Comparison of ENCODE assay signal across 8 cellular contexts in the genomic region with DNA sequence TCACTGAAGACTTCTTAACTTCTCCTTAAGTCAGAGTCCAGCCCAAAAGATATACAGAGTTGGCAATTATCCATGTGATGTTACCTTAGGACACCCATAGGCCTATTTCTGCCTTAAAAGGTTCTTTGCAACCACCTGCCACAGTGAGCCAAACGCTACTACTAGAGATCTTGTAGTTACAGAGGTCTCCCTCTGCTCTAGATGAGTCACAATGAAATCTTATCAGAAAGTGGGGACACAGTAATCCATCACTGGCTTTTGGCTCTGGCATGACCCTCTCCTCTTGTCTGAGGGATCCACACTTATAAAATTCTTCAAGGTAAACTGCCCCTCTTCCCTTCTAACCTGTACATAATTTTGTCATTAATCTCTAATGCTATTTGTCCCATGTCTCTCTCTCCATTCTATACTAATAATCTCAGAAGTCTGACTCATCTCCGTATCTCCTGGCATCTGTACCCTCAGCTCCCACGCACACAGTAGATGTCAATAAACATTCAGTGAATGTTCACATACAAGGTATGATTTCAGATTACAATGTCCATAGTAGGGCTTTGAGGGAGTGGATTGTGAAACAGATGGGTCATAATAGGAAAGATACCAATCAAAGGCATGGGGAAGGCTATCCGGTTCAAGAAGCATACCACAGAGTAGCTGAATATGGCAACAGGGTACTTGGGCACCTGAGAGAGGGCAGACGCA.
DNase-seq lines count a peak whose midpoint lies in the region; ATAC-seq, FAIRE-seq and TF ChIP-seq lines count a peak whose summit lies in the region.

No MANE protein-coding gene starts in this region.

- no peaks in the 10 kb centered on the region for H4K20me1 ChIP-seq in endothelial cell of umbilical vein (replicated peaks; ENCODE audit: control insufficient read depth, extremely low read depth, insufficient read depth, low read length)

- H3K27ac ChIP-seq in KOPT-K1 (ENCODE audit: low read depth, low read length, poor library complexity, severe bottlenecking): peak overlapping the region; percentile 60
- H3K27ac ChIP-seq in endothelial cell of umbilical vein (ENCODE audit: insufficient read depth, low read depth, low read length): no peak overlapping the region
- no peak overlapping the region for H3K27ac ChIP-seq in spleen

- CTCF ChIA-PET in endothelial cell of umbilical vein (lab: Charles Lee): interaction anchor here (1.2 kb wide), 1 partner anchor 41 kb away, joined by 3 read pairs; no protein-coding TSS in a partner anchor

- intact Hi-C loops in endothelial cell of umbilical vein (cut with micrococcal nuclease) (no loop called here), spleen (cut with DNase I; ENCODE audit: low total_unique reads) (no loop called here)

- no peaks in the 10 kb centered on the region for H3K9me3 ChIP-seq in KOPT-K1 (ENCODE audit: insufficient read depth, low read length, poor library complexity, severe bottlenecking)
- H3K9me3 ChIP-seq in endothelial cell of umbilical vein (replicated peaks; ENCODE audit: control insufficient read depth, insufficient read depth, low read length): no peaks in the 10 kb centered on the region
- H3K9me3 ChIP-seq in spleen: no peaks in the 10 kb centered on the region

- ATAC-seq in GM21529 (IDR thresholded peaks at IDR 0.05; ENCODE audit: unreplicated experiment): peak; percentile 17

- WGBS in spleen, 5 donors: 74 to 83% (median 80%) methylated on average over 5 of the region's 5 CpGs

- no peak for TF ChIP-seq POLR2A in endothelial cell of umbilical vein (IDR thresholded peaks at IDR 0.05; ENCODE audit: low read depth, low read length)
- TF ChIP-seq POLR2A in spleen (IDR thresholded peaks at IDR 0.05): no peak

- H3K4me3 ChIP-seq in endothelial cell of umbilical vein (replicated peaks in 1 of 3; ENCODE audit: insufficient read depth in 1 of 3, low read depth in 1 of 3, low read length in 3 of 3) (no peak overlapping the region), spleen (no peak overlapping the region)

- H3K27me3 ChIP-seq in endothelial cell of umbilical vein (ENCODE audit: control insufficient read depth in 2 of 2, insufficient read depth in 2 of 2, low read length in 2 of 2) (no peaks in the 10 kb centered on the region), spleen (replicated peaks in 1 of 7) (no peaks in the 10 kb centered on the region)

- BruUV-seq in endothelial cell of umbilical vein (replicated peaks; lab: Mats Ljungman, UMichigan): no TSS peak

- dilution Hi-C loops in endothelial cell of umbilical vein (cut with MboI; ENCODE audit: extremely low pct_ligation_motif_present, low sequenced_read_pairs): no loop called here

- no peaks in the 10 kb centered on the region for H3K36me3 ChIP-seq in KOPT-K1 (ENCODE audit: insufficient read depth, low read length)
- no peaks in the 10 kb centered on the region for H3K36me3 ChIP-seq in endothelial cell of umbilical vein (ENCODE audit: control insufficient read depth in 2 of 2, extremely low read depth in 1 of 2, insufficient read depth in 2 of 2, low read length in 2 of 2)
- peaks cover 0 to 4% (median 0%) of the 10 kb centered on the region in 6 donors for H3K36me3 ChIP-seq in spleen

- H3K4me1 ChIP-seq in endothelial cell of umbilical vein (ENCODE audit: control insufficient read depth, extremely low read depth, insufficient read depth, low read length): no peaks in the 10 kb centered on the region
- peaks cover 4 to 46% (median 34%) of the 10 kb centered on the region in 6 donors for H3K4me1 ChIP-seq in spleen

- H3K4me2 ChIP-seq in endothelial cell of umbilical vein (ENCODE audit: insufficient read depth, low read length): no peak overlapping the region

- DNase-seq in Daoy (ENCODE audit: low read depth): peak; percentile 46
- peak; percentile 3 for DNase-seq in endothelial cell of umbilical vein (ENCODE audit: low read depth, low spot score)
- no peak for DNase-seq in DMS79 treated with DMSO at 0.1 percent for 48 hours (lab: John Stamatoyannopoulos, UW)
- no peak for DNase-seq in NOMO-1 (lab: John Stamatoyannopoulos, UW; ENCODE audit: unreplicated experiment in 2 of 2)
- no peak for DNase-seq in SK-N-DZ (ENCODE audit: low spot score)
- DNase-seq in spleen: no peak

- POLR2A ChIA-PET in endothelial cell of umbilical vein (lab: Charles Lee): no interaction called here

- no peak overlapping the region for H3K9ac ChIP-seq in endothelial cell of umbilical vein (replicated peaks; ENCODE audit: extremely low read depth, insufficient read depth, low read length)

- TF ChIP-seq CTCF in endothelial cell of umbilical vein (IDR thresholded peaks at IDR 0.05; ENCODE audit: extremely low read depth in 1 of 2, insufficient read depth in 1 of 2, low read depth in 1 of 2, low read length in 2 of 2) (no peak), spleen (IDR thresholded peaks at IDR 0.05 in 8 of 11, conservative IDR thresholded peaks at IDR 0.05 in 3 of 11) (no peak)

- no peak for FAIRE-seq in endothelial cell of umbilical vein (lab: Jason Lieb, UNC)

- no peaks in the 10 kb centered on the region for H3K79me2 ChIP-seq in endothelial cell of umbilical vein (ENCODE audit: control insufficient read depth, insufficient read depth, low read length)

- no peaks in the 10 kb centered on the region for H3K9me1 ChIP-seq in endothelial cell of umbilical vein (replicated peaks; ENCODE audit: control insufficient read depth, extremely low read depth, insufficient read depth, low read length)

- no peak overlapping the region for H2AFZ ChIP-seq in endothelial cell of umbilical vein (ENCODE audit: low read depth, low read length)

TF ChIP-seq in endothelial cell of umbilical vein, 7 proteins besides CTCF, POLR2A, EP300 and RAD21:
- no peak for TF ChIP-seq JUN (IDR thresholded peaks at IDR 0.05; ENCODE audit: borderline replicate concordance, insufficient read depth, insufficient read length, low read depth)
- no peak for TF ChIP-seq POLR2AphosphoS5 (IDR thresholded peaks at IDR 0.05; ENCODE audit: insufficient read depth, low read depth, low read length)
- TF ChIP-seq EZH2 (IDR thresholded peaks at IDR 0.05; ENCODE audit: borderline replicate concordance, low read depth, low read length, severe bottlenecking): no peak
- TF ChIP-seq GATA2 (IDR thresholded peaks at IDR 0.05; ENCODE audit: insufficient read depth, insufficient read length, low read depth, low read length): no peak
- no peak for TF ChIP-seq MYC (IDR thresholded peaks at IDR 0.05; ENCODE audit: low read depth, low read length)
- no peak for TF ChIP-seq MAX (IDR thresholded peaks at IDR 0.05; ENCODE audit: insufficient read depth, insufficient read length)
- no peak for TF ChIP-seq FOS (IDR thresholded peaks at IDR 0.05; ENCODE audit: borderline replicate concordance, insufficient read depth, low read length)

Comparison
In these comparisons a context has a peak if more than half of its experiments do, and no peak if none do; other contexts are left out.
1. DNase-seq: peak in Daoy (single experiment) and endothelial cell of umbilical vein (single experiment); none in DMS79 treated with DMSO at 0.1 percent for 48 hours (single experiment), NOMO-1 (0 of 2), SK-N-DZ (single experiment) and spleen (single experiment).